ENCODE assay signal across 30 cellular contexts in the genomic region with DNA sequence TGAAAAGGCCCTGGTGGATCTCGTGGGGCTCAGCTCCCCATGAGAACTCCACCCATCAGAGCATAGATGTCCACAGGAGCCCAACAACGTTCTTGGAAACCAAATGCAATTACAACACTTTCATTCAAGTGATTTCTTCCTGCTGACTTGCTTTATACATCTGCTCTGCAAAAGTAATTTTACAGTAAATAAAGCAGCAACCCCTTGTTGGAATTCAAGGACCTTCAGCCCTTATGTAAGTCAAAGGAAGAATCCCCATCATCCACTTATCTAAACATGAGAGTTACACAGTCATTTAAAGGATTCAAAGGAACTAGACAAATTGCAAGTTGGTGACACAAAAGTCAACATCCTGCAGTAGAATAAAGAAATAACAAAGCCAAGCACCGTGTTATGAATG. TPM values are rescaled to one million over a fixed set of nuclear protein-coding genes. Genes with fewer than 3 reads are reported as not detected.
"Had no signal": no experiment of that assay in that cellular context is flagged by ENCODE, and none has a peak within 500 bp of the region (broad histone marks: within the 10 kb centered on the region; RNA-seq: fewer than 3 reads in every experiment).

No MANE protein-coding gene starts in this region.

- H3K4me3 ChIP-seq: cardiac muscle cell, colonic mucosa, SK-N-MC had no signal

- H3K4me3 Mint-ChIP-seq: activated B cell treated with CpG ODN at 0.5 μM for 24 hours; activated CD4-positive, alpha-beta memory T cell treated with anti-CD3 and anti-CD28 coated beads for 36 hours; activated CD4-positive, alpha-beta T cell treated with anti-CD3 and anti-CD28 coated beads, Interleukin-2, amount 10 ng/mL, durations not matched to agents 24 days and 14 days; activated naive CD8-positive, alpha-beta T cell treated with anti-CD3 and anti-CD28 coated beads, Interleukin-2, amount 50 U/mL, for 24 hours; activated T-cell treated with anti-CD3 and anti-CD28 coated beads, Interleukin-2, amount 50 U/mL, for 4 hours; T-cell had no signal

- FAIRE-seq: TTC549 had no signal

- H3K9me3 Mint-ChIP-seq: activated CD4-positive, alpha-beta memory T cell treated with anti-CD3 and anti-CD28 coated beads for 36 hours; activated CD4-positive, alpha-beta T cell treated with anti-CD3 and anti-CD28 coated beads, Interleukin-2, amount 10 ng/mL, durations not matched to agents 24 days and 14 days; activated naive CD4-positive, alpha-beta T cell treated with anti-CD3 and anti-CD28 coated beads, Interleukin-2, amount 50 U/mL, for 72 hours; activated naive CD8-positive, alpha-beta T cell treated with anti-CD3 and anti-CD28 coated beads, Interleukin-2, amount 50 U/mL, for 24 hours; activated T-cell treated with anti-CD3 and anti-CD28 coated beads, Interleukin-2, amount 50 U/mL, for 4 hours had no signal

- H3K9me3 ChIP-seq: colonic mucosa had no signal

- H3K27ac ChIP-seq: brain microvascular endothelial cell, cardiac muscle cell, colonic mucosa, SK-N-MC had no signal

- H3K4me1 ChIP-seq: colonic mucosa had no signal

- H3K36me3 ChIP-seq: brain microvascular endothelial cell, cardiac muscle cell, colonic mucosa had no signal

- ATAC-seq: activated naive CD4-positive, alpha-beta T cell treated with anti-CD3 and anti-CD28 coated beads, Interleukin-2, amount 50 U/mL, for 72 hours; activated naive CD8-positive, alpha-beta T cell treated with anti-CD3 and anti-CD28 coated beads, Interleukin-2, amount 50 U/mL, for 24 hours; activated T-cell treated with anti-CD3 and anti-CD28 coated beads, Interleukin-2, amount 50 U/mL, for 4 hours; Panc1; T-cell had no signal

- H3K36me3 Mint-ChIP-seq: activated CD4-positive, alpha-beta memory T cell treated with anti-CD3 and anti-CD28 coated beads for 36 hours; activated naive CD4-positive, alpha-beta T cell treated with anti-CD3 and anti-CD28 coated beads, Interleukin-2, amount 50 U/mL, for 72 hours; T-cell had no signal

- H3K4me1 Mint-ChIP-seq: activated B cell treated with CpG ODN at 0.5 μM for 24 hours; activated CD4-positive, alpha-beta T cell treated with anti-CD3 and anti-CD28 coated beads, Interleukin-2, amount 10 ng/mL, durations not matched to agents 24 days and 14 days; activated naive CD8-positive, alpha-beta T cell treated with anti-CD3 and anti-CD28 coated beads, Interleukin-2, amount 50 U/mL, for 24 hours; T-cell had no signal

- DNase-seq: activated B cell treated with CpG ODN at 0.5 μM for 24 hours; activated CD4-positive, alpha-beta memory T cell treated with anti-CD3 and anti-CD28 coated beads for 36 hours; activated CD4-positive, alpha-beta T cell treated with anti-CD3 and anti-CD28 coated beads for 1 hour; activated CD8-positive, alpha-beta memory T cell treated with anti-CD3 and anti-CD28 coated beads for 24 hours; activated effector memory CD4-positive, alpha-beta T cell treated with anti-CD3 and anti-CD28 coated beads, Interleukin-2, amount 50 U/mL, for 16 hours; activated naive CD4-positive, alpha-beta T cell treated with Interleukin-2 at 50 U/mL for 16 hours; activated naive CD8-positive, alpha-beta T cell treated with anti-CD3 and anti-CD28 coated beads, Interleukin-2, amount 50 U/mL, for 24 hours; activated T-cell treated with anti-CD3 and anti-CD28 coated beads, Interleukin-2, amount 50 U/mL, for 4 hours; amygdala; brain microvascular endothelial cell; cerebellar nuclear complex; colonic mucosa; NCI-H1092; NCI-H1930; NCI-H510A treated with DMSO at 0.1 percent for 48 hours; NCI-H69; NK-92 treated with Interleukin-12 subunit alpha and Interleukin-12 subunit beta, amount 100 ng/mL, for 24 hours; OCI-M1; RPMI8226; T-cell; T-helper 2 cell; T1000 had no signal

- H3K27me3 ChIP-seq: brain microvascular endothelial cell, cardiac muscle cell, colonic mucosa had no signal

- H3K27ac Mint-ChIP-seq: activated B cell treated with CpG ODN at 0.5 μM for 24 hours; activated CD4-positive, alpha-beta memory T cell treated with anti-CD3 and anti-CD28 coated beads for 36 hours; activated CD4-positive, alpha-beta T cell treated with anti-CD3 and anti-CD28 coated beads, Interleukin-2, amount 10 ng/mL, durations not matched to agents 24 days and 14 days; activated naive CD4-positive, alpha-beta T cell treated with anti-CD3 and anti-CD28 coated beads, Interleukin-2, amount 50 U/mL, for 72 hours; activated naive CD8-positive, alpha-beta T cell treated with anti-CD3 and anti-CD28 coated beads, Interleukin-2, amount 50 U/mL, for 24 hours; T-cell had no signal

RNA-seq across cellular contexts. Expression of a gene that starts 17.1 kb away (rescaled TPM):
- total RNA-seq: activated B cell treated with CpG ODN at 0.5 μM for 24 hours; activated CD4-positive, alpha-beta memory T cell treated with anti-CD3 and anti-CD28 coated beads for 36 hours; activated CD4-positive, alpha-beta T cell treated with anti-CD3 and anti-CD28 coated beads, Interleukin-2, amount 10 ng/mL, durations not matched to agents 24 days and 14 days; activated naive CD4-positive, alpha-beta T cell treated with anti-CD3 and anti-CD28 coated beads, Interleukin-2, amount 50 U/mL, for 72 hours had no signal

RNA-seq across cellular contexts. Expression of a gene that starts 21.5 kb away (rescaled TPM):
- total RNA-seq: activated B cell treated with CpG ODN at 0.5 μM for 24 hours; activated CD4-positive, alpha-beta memory T cell treated with anti-CD3 and anti-CD28 coated beads for 36 hours; activated CD4-positive, alpha-beta T cell treated with anti-CD3 and anti-CD28 coated beads, Interleukin-2, amount 10 ng/mL, durations not matched to agents 24 days and 14 days; activated naive CD4-positive, alpha-beta T cell treated with anti-CD3 and anti-CD28 coated beads, Interleukin-2, amount 50 U/mL, for 72 hours; activated T-cell treated with anti-CD3 and anti-CD28 coated beads, Interleukin-2, amount 50 U/mL, for 4 hours; cardiac muscle cell; colonic mucosa; MCF 10A; Right ventricle myocardium inferior; T-cell had no signal

RNA-seq across cellular contexts. Expression of a gene that starts 43.2 kb away (rescaled TPM):
- total RNA-seq: activated B cell treated with CpG ODN at 0.5 μM for 24 hours; activated CD4-positive, alpha-beta memory T cell treated with anti-CD3 and anti-CD28 coated beads for 36 hours; activated CD4-positive, alpha-beta T cell treated with anti-CD3 and anti-CD28 coated beads, Interleukin-2, amount 10 ng/mL, durations not matched to agents 24 days and 14 days; activated naive CD4-positive, alpha-beta T cell treated with anti-CD3 and anti-CD28 coated beads, Interleukin-2, amount 50 U/mL, for 72 hours; activated T-cell treated with anti-CD3 and anti-CD28 coated beads, Interleukin-2, amount 50 U/mL, for 4 hours; cardiac muscle cell; MCF 10A; Right ventricle myocardium inferior; T-cell had no signal
